ENCODE assay signal across 1 cellular context in genomic region chr9:134376386-134377142, GRCh38.
TF ChIP-seq lines count a peak whose summit lies in the region.

No MANE protein-coding gene starts in this region.

TF ChIP-seq in HepG2, 621 proteins besides CTCF, POLR2A, EP300 and RAD21 (continued from another document and continues in another):
- TF ChIP-seq AGO2 (optimal IDR thresholded peaks at IDR 0.05; ENCODE audit: low read depth, low read length) (no peak), ZNF282 (IDR thresholded peaks at IDR 0.05; ENCODE audit: partially characterized antibody) (no peak), RFXAP (CRISPR knock-in tag; IDR thresholded peaks at IDR 0.05; ENCODE audit: borderline replicate concordance) (no peak), MAX (IDR thresholded peaks at IDR 0.05) (peak; percentile 94), HBP1 (CRISPR knock-in tag; IDR thresholded peaks at IDR 0.05; ENCODE audit: low read depth) (no peak), ZNF577 (CRISPR knock-in tag; IDR thresholded peaks at IDR 0.05; ENCODE audit: borderline replicate concordance, low read depth) (no peak), PRDM15 (CRISPR knock-in tag; IDR thresholded peaks at IDR 0.05) (peak; percentile 95), CSRNP2 (CRISPR knock-in tag; conservative IDR thresholded peaks at IDR 0.05; ENCODE audit: low read depth) (no peak), ZNF710 (CRISPR knock-in tag; IDR thresholded peaks at IDR 0.05; ENCODE audit: borderline replicate concordance) (no peak), ARNT (IDR thresholded peaks at IDR 0.05) (no peak), ELF1 (CRISPR knock-in tag; IDR thresholded peaks at IDR 0.05) (no peak), FOSL2 (CRISPR knock-in tag; IDR thresholded peaks at IDR 0.05) (no peak), LCORL (IDR thresholded peaks at IDR 0.05) (no peak), LCORL (CRISPR knock-in tag; IDR thresholded peaks at IDR 0.05) (peak; percentile 69), FOXA3 (CRISPR knock-in tag; IDR thresholded peaks at IDR 0.05) (peak; percentile 14; the same call in 1 of the 2 replicates), RBM22 (optimal IDR thresholded peaks at IDR 0.05; ENCODE audit: low read length) (no peak), REST (IDR thresholded peaks at IDR 0.05; ENCODE audit: borderline replicate concordance in 1 of 2, low read depth in 1 of 2, low read length in 2 of 2) (no peak), ZNF724P (CRISPR knock-in tag; IDR thresholded peaks at IDR 0.05; ENCODE audit: borderline replicate concordance) (no peak), MEF2D (CRISPR knock-in tag; IDR thresholded peaks at IDR 0.05) (no peak), TFDP2 (CRISPR knock-in tag; IDR thresholded peaks at IDR 0.05) (peak; percentile 60; the same call in 1 of the 2 replicates), ZNF558 (CRISPR knock-in tag; IDR thresholded peaks at IDR 0.05; ENCODE audit: borderline replicate concordance) (no peak), CBX2 (IDR thresholded peaks at IDR 0.05; ENCODE audit: low read depth, low read length) (no peak), CBX2 (CRISPR knock-in tag; IDR thresholded peaks at IDR 0.05; ENCODE audit: low read depth) (no peak), FOXK1 (CRISPR knock-in tag; IDR thresholded peaks at IDR 0.05; ENCODE audit: borderline replicate concordance, low read depth) (0 out of 2 replicates have a peak, but pooled peaks have one; percentile 27), NFIB (CRISPR knock-in tag; IDR thresholded peaks at IDR 0.05; ENCODE audit: borderline replicate concordance) (no peak), ZFP36L1 (CRISPR knock-in tag; IDR thresholded peaks at IDR 0.05) (no peak), PLRG1 (conservative IDR thresholded peaks at IDR 0.05) (no peak), GABPB1 (CRISPR knock-in tag; IDR thresholded peaks at IDR 0.05) (peak; percentile 77), ELF4 (CRISPR knock-in tag; IDR thresholded peaks at IDR 0.05; ENCODE audit: borderline replicate concordance) (no peak), TEF (CRISPR knock-in tag; IDR thresholded peaks at IDR 0.05) (no peak), ZNF232 (CRISPR knock-in tag; IDR thresholded peaks at IDR 0.05; ENCODE audit: borderline replicate concordance) (no peak), FOXA1 (IDR thresholded peaks at IDR 0.05) (no peak), FOXA1 (CRISPR knock-in tag; IDR thresholded peaks at IDR 0.05) (no peak), ZUFSP (CRISPR knock-in tag; IDR thresholded peaks at IDR 0.05; ENCODE audit: borderline replicate concordance) (no peak), CBX5 (CRISPR knock-in tag; IDR thresholded peaks at IDR 0.05; ENCODE audit: borderline replicate concordance) (no peak), ATM (IDR thresholded peaks at IDR 0.05; ENCODE audit: borderline replicate concordance) (no peak), PRMT3 (CRISPR knock-in tag; IDR thresholded peaks at IDR 0.05; ENCODE audit: borderline replicate concordance, low read depth) (no peak), TAF1 (CRISPR knock-in tag; IDR thresholded peaks at IDR 0.05) (no peak), TAF15 (IDR thresholded peaks at IDR 0.05; ENCODE audit: low read depth, low read length, poor library complexity, severe bottlenecking) (no peak), ZNF362 (CRISPR knock-in tag; IDR thresholded peaks at IDR 0.05; ENCODE audit: borderline replicate concordance) (no peak), ZNF441 (CRISPR knock-in tag; IDR thresholded peaks at IDR 0.05; ENCODE audit: borderline replicate concordance) (no peak), ZNF280B (CRISPR knock-in tag; IDR thresholded peaks at IDR 0.05; ENCODE audit: borderline replicate concordance) (no peak), SOX13 (IDR thresholded peaks at IDR 0.05) (no peak), SOX13 (CRISPR knock-in tag; conservative IDR thresholded peaks at IDR 0.05 in 1 of 2, IDR thresholded peaks at IDR 0.05 in 1 of 2) (peak in 1 of 2 experiments; percentile 43; a peak in 1 of 4 replicates), SETDB1 (CRISPR knock-in tag; IDR thresholded peaks at IDR 0.05; ENCODE audit: borderline replicate concordance) (no peak), ZFAT (CRISPR knock-in tag; conservative IDR thresholded peaks at IDR 0.05) (no peak), ZNF572 (CRISPR knock-in tag; IDR thresholded peaks at IDR 0.05) (no peak)
